19 cellular contexts compared by ENCODE assay signal in the genomic region with DNA sequence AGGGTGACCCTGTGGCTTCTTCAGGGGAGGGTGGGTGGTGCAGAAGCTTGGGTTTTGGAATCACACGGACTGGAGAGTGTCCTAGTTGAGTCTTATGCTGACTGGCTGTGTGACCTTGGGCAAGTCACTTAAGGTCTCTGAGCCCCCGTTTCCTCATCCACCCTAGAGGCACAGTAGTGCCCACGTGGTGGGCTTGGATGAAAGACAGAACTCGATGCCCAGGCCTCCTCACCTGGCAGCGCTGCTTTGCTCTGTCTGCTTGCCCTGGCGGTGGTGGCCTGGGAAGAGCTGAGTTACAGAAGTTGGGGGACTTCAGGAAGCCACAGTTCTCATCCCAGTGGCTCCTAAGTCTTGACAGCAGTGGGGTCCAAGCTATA.
DNase-seq lines count a peak whose midpoint lies in the region; ATAC-seq and TF ChIP-seq lines count a peak whose summit lies in the region.
"Had no signal": no experiment of that assay in that cellular context is flagged by ENCODE, and none has a peak within 500 bp of the region (broad histone marks: within the 10 kb centered on the region; RNA-seq: fewer than 3 reads in every experiment).

No MANE protein-coding gene starts in this region.

- H3K18ac ChIP-seq in neuronal stem cell (ENCODE audit: low read length), result no peak overlapping the region

- H3K9me3 Mint-ChIP-seq in Caco-2 (ENCODE audit: unreplicated experiment), result no peaks in the 10 kb centered on the region
- H3K9me3 Mint-ChIP-seq in activated CD8-positive, alpha-beta T cell treated with anti-CD3 and anti-CD28 coated beads for 36 hours, result no peaks in the 10 kb centered on the region

- H2BK5ac ChIP-seq in neuronal stem cell (ENCODE audit: low read length), result no peak overlapping the region

- H3K4me1 ChIP-seq in right atrium auricular region (peaks cover 0 to 37% of the 10 kb centered on the region in 2 donors), iPS-20b (ENCODE audit: insufficient read depth, low read length) (0 out of 2 replicates have a peak, but pooled peaks cover 5% of the 10 kb centered on the region), neuronal stem cell (ENCODE audit: control insufficient read depth in 2 of 2, insufficient read depth in 1 of 2, low read depth in 1 of 2, low read length in 2 of 2) (peaks cover 26 to 40% of the 10 kb centered on the region in 2 donors), Caco-2 (no peaks in the 10 kb centered on the region)

- H3K9me3 ChIP-seq in right atrium auricular region (no peaks in the 10 kb centered on the region), iPS-20b (ENCODE audit: insufficient read depth, low read depth, low read length) (no peaks in the 10 kb centered on the region), neuronal stem cell (replicated peaks in 1 of 2; ENCODE audit: control insufficient read depth in 2 of 2, insufficient read depth in 1 of 2, low read depth in 1 of 2, low read length in 2 of 2) (no peaks in the 10 kb centered on the region), Caco-2 (no peaks in the 10 kb centered on the region)
- H3K9me3 ChIP-seq: HAP-1 had no signal

- no peak overlapping the region for H2BK120ac ChIP-seq in neuronal stem cell (ENCODE audit: low read depth, low read length)

- no peak overlapping the region for H2AFZ ChIP-seq in neuronal stem cell (ENCODE audit: low read length)
- H2AFZ ChIP-seq: GM23248 had no signal

- intact Hi-C loops in left ventricle myocardium superior (cut with micrococcal nuclease) (no loop called here), Caco-2 (cut with micrococcal nuclease; ENCODE audit: unreplicated experiment) (no loop called here)
- intact Hi-C loops in activated CD8-positive, alpha-beta T cell treated with anti-CD3 and anti-CD28 coated beads for 36 hours (cut with micrococcal nuclease), result no loop called here

- H3K4me3 ChIP-seq in right atrium auricular region (no peak overlapping the region), iPS-20b (ENCODE audit: low read length) (no peak overlapping the region), neuronal stem cell (ENCODE audit: low read length in 2 of 2) (no peak overlapping the region), Caco-2 (ENCODE audit: low read depth, low read length) (no peak overlapping the region)
- H3K4me3 ChIP-seq: GM23248, HAP-1 had no signal

- peak overlapping the region; percentile 88 for H2BK15ac ChIP-seq in neuronal stem cell (ENCODE audit: low read length)

- no TSS peak for BruUV-seq in Caco-2 (replicated peaks; lab: Mats Ljungman, UMichigan)

- H4K8ac ChIP-seq in neuronal stem cell (ENCODE audit: low read depth, low read length), result no peak overlapping the region

- no peaks in the 10 kb centered on the region for H3K79me1 ChIP-seq in neuronal stem cell (ENCODE audit: low read depth, low read length)

- TF ChIP-seq CTCF in right atrium auricular region (IDR thresholded peaks at IDR 0.05), result no peak
- no peak for TF ChIP-seq CTCF in Caco-2 (IDR thresholded peaks at IDR 0.05; ENCODE audit: insufficient read depth in 1 of 2, low read depth in 1 of 2, low read length in 1 of 2, severe bottlenecking in 1 of 2, unreplicated experiment in 1 of 2)
- no peak for TF ChIP-seq CTCF in activated CD8-positive, alpha-beta T cell treated with anti-CD3 and anti-CD28 coated beads for 36 hours (IDR thresholded peaks at IDR 0.05)

- no CpG with 5 or more reads among the region's 6 CpGs for WGBS in neuronal stem cell (ENCODE audit: extremely low coverage in 2 of 2, insufficient read length in 2 of 2, insufficient replicate concordance in 1 of 2), 2 donors

- H3K36me3 Mint-ChIP-seq in Caco-2 (ENCODE audit: insufficient read depth, unreplicated experiment), result peaks cover 4% of the 10 kb centered on the region
- no peaks in the 10 kb centered on the region for H3K36me3 Mint-ChIP-seq in activated CD8-positive, alpha-beta T cell treated with anti-CD3 and anti-CD28 coated beads for 36 hours (ENCODE audit: low read depth)

- ATAC-seq in left ventricle myocardium superior, result no peak
- ATAC-seq in stimulated activated naive CD8-positive, alpha-beta T cell treated with anti-CD3 and anti-CD28 coated beads, Interleukin-15, Interleukin-2, amounts not matched to agents 100 U/mL and 50 U/mL, for 24 hours, result no peak
- ATAC-seq in activated CD8-positive, alpha-beta T cell treated with anti-CD3 and anti-CD28 coated beads for 36 hours, result no peak
- ATAC-seq: Right ventricle myocardium inferior had no signal

- H3K27ac Mint-ChIP-seq in Caco-2 (ENCODE audit: unreplicated experiment), result no peak overlapping the region
- no peak overlapping the region for H3K27ac Mint-ChIP-seq in activated CD8-positive, alpha-beta T cell treated with anti-CD3 and anti-CD28 coated beads for 36 hours
- H3K27ac Mint-ChIP-seq: B cell had no signal

- H3K4ac ChIP-seq in neuronal stem cell (ENCODE audit: low read length), result no peak overlapping the region

- H3K4me3 Mint-ChIP-seq in Caco-2 (ENCODE audit: unreplicated experiment), result no peak overlapping the region
- H3K4me3 Mint-ChIP-seq in activated CD8-positive, alpha-beta T cell treated with anti-CD3 and anti-CD28 coated beads for 36 hours, result no peak overlapping the region
- H3K4me3 Mint-ChIP-seq: B cell had no signal

- H3K4me1 Mint-ChIP-seq in Caco-2 (ENCODE audit: low read depth, unreplicated experiment), result no peaks in the 10 kb centered on the region
- peaks cover 14% of the 10 kb centered on the region for H3K4me1 Mint-ChIP-seq in activated CD8-positive, alpha-beta T cell treated with anti-CD3 and anti-CD28 coated beads for 36 hours (ENCODE audit: low read depth)

- peak; percentile 5 for DNase-seq in left ventricle myocardium superior
- no peak for DNase-seq in right atrium auricular region (ENCODE audit: low spot score)
- no peak for DNase-seq in neuronal stem cell (ENCODE audit: low spot score)
- no peak for DNase-seq in Caco-2
- no peak for DNase-seq in stimulated activated naive CD8-positive, alpha-beta T cell treated with anti-CD3 and anti-CD28 coated beads, Interleukin-15, Interleukin-2, amounts not matched to agents 100 U/mL and 50 U/mL, for 24 hours
- DNase-seq in activated CD8-positive, alpha-beta T cell treated with anti-CD3 and anti-CD28 coated beads for 36 hours, result no peak
- DNase-seq: DMS79 treated with DMSO at 0.1 percent for 48 hours, GM23248, NCI-H1105, NCI-H146, NCI-H2029 treated with DMSO at 0.1 percent for 48 hours, NCI-H2171, NCI-H345, NCI-H82, SW 1271 had no signal

- no peak overlapping the region for H4K91ac ChIP-seq in neuronal stem cell (ENCODE audit: low read depth, low read length, poor library complexity)

- no peak overlapping the region for H3K23ac ChIP-seq in neuronal stem cell (ENCODE audit: low read depth, low read length, poor library complexity)

- H3K27me3 Mint-ChIP-seq in Caco-2 (ENCODE audit: insufficient read depth, unreplicated experiment), result no peaks in the 10 kb centered on the region
- no peaks in the 10 kb centered on the region for H3K27me3 Mint-ChIP-seq in activated CD8-positive, alpha-beta T cell treated with anti-CD3 and anti-CD28 coated beads for 36 hours

- H3K36me3 ChIP-seq in right atrium auricular region, result no peaks in the 10 kb centered on the region
- H3K36me3 ChIP-seq in iPS-20b (ENCODE audit: insufficient read depth, low read depth, low read length), result no peaks in the 10 kb centered on the region
- H3K36me3 ChIP-seq in neuronal stem cell (replicated peaks in 1 of 2; ENCODE audit: control insufficient read depth in 2 of 2, insufficient read depth in 2 of 2, low read length in 2 of 2), result no peaks in the 10 kb centered on the region
- no peaks in the 10 kb centered on the region for H3K36me3 ChIP-seq in Caco-2 (ENCODE audit: control insufficient read depth, insufficient read depth, low read length)
- H3K36me3 ChIP-seq: HAP-1 had no signal

- H2BK12ac ChIP-seq in neuronal stem cell (ENCODE audit: low read length), result no peak overlapping the region

- CTCF ChIA-PET in Caco-2 (lab: Charles Lee), result no interaction called here
- CTCF ChIA-PET in activated CD8-positive, alpha-beta T cell treated with anti-CD3 and anti-CD28 coated beads for 36 hours (lab: Charles Lee), result interaction anchor here (0.8 kb wide), 1 partner anchor 176 kb away, joined by 3 read pairs; no protein-coding TSS in a partner anchor

- POLR2A ChIA-PET in Caco-2 (lab: Charles Lee), result no interaction called here
- POLR2A ChIA-PET in activated CD8-positive, alpha-beta T cell treated with anti-CD3 and anti-CD28 coated beads for 36 hours (lab: Charles Lee), result interaction anchor here (1.2 kb wide), 1 partner anchor 19 kb away, joined by 3 read pairs; no protein-coding TSS in a partner anchor

- H2AK5ac ChIP-seq in neuronal stem cell (ENCODE audit: low read depth, low read length), result peak overlapping the region; percentile 88

- H3K27me3 ChIP-seq in right atrium auricular region (no peaks in the 10 kb centered on the region), iPS-20b (ENCODE audit: insufficient read depth, low read length) (no peaks in the 10 kb centered on the region), neuronal stem cell (ENCODE audit: control insufficient read depth in 3 of 3, insufficient read depth in 3 of 3, low read depth in 1 of 3, low read length in 3 of 3) (no peaks in the 10 kb centered on the region), Caco-2 (replicated peaks; ENCODE audit: control insufficient read depth, insufficient read depth, low read length) (no peaks in the 10 kb centered on the region)

- no peak overlapping the region for H3K27ac ChIP-seq in right atrium auricular region
- no peak overlapping the region for H3K27ac ChIP-seq in iPS-20b (ENCODE audit: low read length)
- H3K27ac ChIP-seq in neuronal stem cell (replicated peaks; ENCODE audit: low read length), result no peak overlapping the region
- H3K27ac ChIP-seq: GM23248 had no signal

- no peak overlapping the region for H3K14ac ChIP-seq in neuronal stem cell (ENCODE audit: low read length)

- H3K4me2 ChIP-seq in neuronal stem cell (ENCODE audit: insufficient read depth, low read length, poor library complexity, severe bottlenecking), result no peak overlapping the region

- H3K9ac ChIP-seq in iPS-20b (ENCODE audit: low read depth, low read length) (peak overlapping the region; percentile 27; the same call in 1 of the 2 replicates), neuronal stem cell (ENCODE audit: low read depth, low read length, poor library complexity) (no peak overlapping the region)
- H3K9ac ChIP-seq: GM23248 had no signal
